Comparison of ENCODE assay signal across 22 cellular contexts in the genomic region with DNA sequence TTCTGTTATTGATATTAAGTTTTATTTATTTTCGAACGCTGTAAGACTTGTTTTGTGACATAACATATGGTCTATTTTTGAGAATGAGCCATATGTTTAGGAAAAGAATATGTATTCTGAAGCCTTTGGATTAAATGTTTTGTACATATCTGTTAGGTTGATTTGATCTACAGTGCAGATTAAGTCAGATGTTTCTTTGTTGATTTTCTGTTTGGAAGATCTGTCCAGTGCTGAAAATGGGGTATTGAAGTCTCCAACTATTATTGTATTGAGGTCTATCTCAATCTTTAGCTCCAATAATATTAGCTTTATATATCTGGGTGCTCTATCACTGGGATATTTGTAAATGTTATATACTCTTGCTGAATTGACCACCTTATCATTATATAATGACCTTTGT.
DNase-seq lines count a peak whose midpoint lies in the region; ATAC-seq, FAIRE-seq and TF ChIP-seq lines count a peak whose summit lies in the region.
"Had no signal": no experiment of that assay in that cellular context is flagged by ENCODE, and none has a peak within 500 bp of the region (broad histone marks: within the 10 kb centered on the region; RNA-seq: fewer than 3 reads in every experiment).

No MANE protein-coding gene starts in this region.

- no peak for FAIRE-seq in A549 (lab: Jason Lieb, UNC)
- FAIRE-seq: D721Med, G401.6, GM12891, GM19239 had no signal

- TF ChIP-seq CTCF in A549 (IDR thresholded peaks at IDR 0.05) (no peak), GM23338 (conservative IDR thresholded peaks at IDR 0.05; ENCODE audit: low read depth in 2 of 2) (no peak), HEK293 (tag by site-specific recombination; IDR thresholded peaks at IDR 0.05) (no peak)

- no peaks in the 10 kb centered on the region for H3K79me2 ChIP-seq in GM23338 (replicated peaks; ENCODE audit: insufficient read depth)
- H3K79me2 ChIP-seq in Karpas-422 (ENCODE audit: low read length): no peaks in the 10 kb centered on the region

- H3K9me3 Mint-ChIP-seq in GM23338: peaks cover 24% of the 10 kb centered on the region

- H3K27me3 ChIP-seq in GM23338 (ENCODE audit: insufficient read depth) (no peaks in the 10 kb centered on the region), Karpas-422 (ENCODE audit: low read length) (no peaks in the 10 kb centered on the region), HAP-1 (ENCODE audit: low read depth) (no peaks in the 10 kb centered on the region)
- H3K27me3 ChIP-seq: BLaER1 treated with 17β-estradiol and CSF1 and Interleukin-3, amounts not matched to agents 10 nM and 100 nM had no signal

- H2AFZ ChIP-seq in GM23338: no peak overlapping the region
- H2AFZ ChIP-seq in Karpas-422 (ENCODE audit: low read length): no peak overlapping the region

- no peaks in the 10 kb centered on the region; the same call in 1 of the 2 replicates for H3K9me2 ChIP-seq in GM23338 (ENCODE audit: insufficient read depth)
- H3K9me2 ChIP-seq in Karpas-422 (replicated peaks; ENCODE audit: insufficient read depth, low read length): no peaks in the 10 kb centered on the region

- H3K27ac ChIP-seq in A549 (no peak overlapping the region), GM23338 (ENCODE audit: low read depth) (no peak overlapping the region), HEK293 (ENCODE audit: extremely low read depth, low read depth, low read length) (no peak overlapping the region), Karpas-422 (ENCODE audit: low read length) (no peak overlapping the region)
- H3K27ac ChIP-seq: BLaER1 treated with 17β-estradiol and CSF1 and Interleukin-3, amounts not matched to agents 10 nM and 100 nM; C4-2B had no signal

- H3K9ac ChIP-seq in Karpas-422 (ENCODE audit: low read length): no peak overlapping the region
- H3K9ac ChIP-seq: BLaER1 treated with 17β-estradiol and CSF1 and Interleukin-3, amounts not matched to agents 10 nM and 100 nM had no signal

- WGBS in A549 (ENCODE audit: missing lambda C conversion rate): 0% methylated on average over 2 of the region's 2 CpGs

- in situ Hi-C loops in HAP-1 (cut with MboI; ENCODE audit: low sequenced_read_pairs): no loop called here

- no peaks in the 10 kb centered on the region for H4K20me1 ChIP-seq in GM23338 (replicated peaks; ENCODE audit: insufficient read depth)
- H4K20me1 ChIP-seq in Karpas-422 (ENCODE audit: insufficient read depth, low read depth, low read length): no peaks in the 10 kb centered on the region
- H4K20me1 ChIP-seq: BLaER1 treated with 17β-estradiol and CSF1 and Interleukin-3, amounts not matched to agents 10 nM and 100 nM had no signal

- no peak overlapping the region for H3K4me3 Mint-ChIP-seq in GM23338
- H3K4me3 Mint-ChIP-seq: B cell; CD4-positive, alpha-beta T cell; CD8-positive, alpha-beta T cell had no signal

- H3K36me3 Mint-ChIP-seq in GM23338 (ENCODE audit: low read depth): no peaks in the 10 kb centered on the region; the same call in 1 of the 3 replicates
- H3K36me3 Mint-ChIP-seq: CD8-positive, alpha-beta T cell had no signal

- DNase-seq in A549 (ENCODE audit: low read depth in 1 of 2, low spot score in 1 of 2) (no peak), GM23338 (ENCODE audit: low spot score) (no peak), Karpas-422 (peak; percentile 5), T-helper 2 cell (no peak), HAP-1 (ENCODE audit: low spot score in 2 of 2) (no peak)
- DNase-seq in central memory CD4-positive, alpha-beta T cell: no peak
- DNase-seq: 8988T; AML-193; Caco-2; Calu3; CD4-positive, alpha-beta T cell; CD8-positive, alpha-beta T cell; DMS79 treated with DMSO at 0.1 percent for 48 hours; GF-D8 had no signal

- no peak for TF ChIP-seq POLR2A in A549 (IDR thresholded peaks at IDR 0.05; ENCODE audit: low read length)

- H3K4me1 ChIP-seq in A549 (no peaks in the 10 kb centered on the region), GM23338 (ENCODE audit: insufficient read depth) (no peaks in the 10 kb centered on the region), HEK293 (ENCODE audit: control insufficient read depth, insufficient read depth, low read length) (no peaks in the 10 kb centered on the region), Karpas-422 (ENCODE audit: low read length) (no peaks in the 10 kb centered on the region), HAP-1 (no peaks in the 10 kb centered on the region)
- H3K4me1 ChIP-seq: BLaER1 treated with 17β-estradiol and CSF1 and Interleukin-3, amounts not matched to agents 10 nM and 100 nM; Caco-2 had no signal

- H3K4me3 ChIP-seq in A549 (no peak overlapping the region), GM23338 (no peak overlapping the region), HEK293 (ENCODE audit: low read depth, low read length) (no peak overlapping the region), Karpas-422 (ENCODE audit: low read length) (no peak overlapping the region), HAP-1 (no peak overlapping the region)
- H3K4me3 ChIP-seq: BLaER1 treated with 17β-estradiol and CSF1 and Interleukin-3, amounts not matched to agents 10 nM and 100 nM had no signal

- H3K4me2 ChIP-seq in A549: no peak overlapping the region
- no peak overlapping the region for H3K4me2 ChIP-seq in GM23338
- H3K4me2 ChIP-seq in Karpas-422 (ENCODE audit: low read depth, low read length, poor library complexity, severe bottlenecking): no peak overlapping the region
- H3K4me2 ChIP-seq: BLaER1 treated with 17β-estradiol and CSF1 and Interleukin-3, amounts not matched to agents 10 nM and 100 nM had no signal

- no peak for TF ChIP-seq EP300 in A549 (IDR thresholded peaks at IDR 0.05)

- CTCF ChIA-PET in A549 (lab: Yijun Ruan, JAX): interaction anchor here (0.7 kb wide), 1 partner anchor 44 kb away, joined by 3 read pairs; no protein-coding TSS in a partner anchor
- CTCF ChIA-PET in HEK293 (lab: Yijun Ruan, JAX): no interaction called here

- no peak for TF ChIP-seq RAD21 in A549 (conservative IDR thresholded peaks at IDR 0.05 in 1 of 2, IDR thresholded peaks at IDR 0.05 in 1 of 2)

- H3K27ac Mint-ChIP-seq in GM23338: no peak overlapping the region
- H3K27ac Mint-ChIP-seq: B cell; CD4-positive, alpha-beta T cell; CD8-positive, alpha-beta T cell had no signal

- H3K27me3 Mint-ChIP-seq in GM23338 (ENCODE audit: insufficient read depth, low read depth, poor library complexity): no peaks in the 10 kb centered on the region
- H3K27me3 Mint-ChIP-seq: CD4-positive, alpha-beta T cell had no signal

- ATAC-seq in A549 (no peak), GM23338 (no peak)
- ATAC-seq: CD8-positive, alpha-beta T cell had no signal

- H3K9me3 ChIP-seq in A549: no peaks in the 10 kb centered on the region
- H3K9me3 ChIP-seq in HEK293 (ENCODE audit: control insufficient read depth, insufficient read depth, low read depth, low read length): no peaks in the 10 kb centered on the region
- no peaks in the 10 kb centered on the region; the same call in 1 of the 2 replicates for H3K9me3 ChIP-seq in Karpas-422 (ENCODE audit: low read length)
- H3K9me3 ChIP-seq in HAP-1: no peaks in the 10 kb centered on the region; the same call in 1 of the 2 replicates
- H3K9me3 ChIP-seq: Caco-2 had no signal

- H3K36me3 ChIP-seq in GM23338 (ENCODE audit: insufficient read depth): no peaks in the 10 kb centered on the region
- H3K36me3 ChIP-seq in HEK293 (ENCODE audit: control insufficient read depth in 2 of 2, insufficient read depth in 1 of 2, low read length in 2 of 2): no peaks in the 10 kb centered on the region
- no peaks in the 10 kb centered on the region for H3K36me3 ChIP-seq in Karpas-422 (ENCODE audit: insufficient read depth, low read length)
- H3K36me3 ChIP-seq in HAP-1 (replicated peaks): no peaks in the 10 kb centered on the region
- H3K36me3 ChIP-seq: BLaER1 treated with 17β-estradiol and CSF1 and Interleukin-3, amounts not matched to agents 10 nM and 100 nM had no signal

- H3K4me1 Mint-ChIP-seq in GM23338: peaks cover 3% of the 10 kb centered on the region; the same call in 1 of the 3 replicates
- H3K4me1 Mint-ChIP-seq: B cell had no signal

- H3F3A ChIP-seq in GM23338 (replicated peaks; ENCODE audit: low read depth): no peaks in the 10 kb centered on the region

- POLR2A ChIA-PET in A549 (lab: Yijun Ruan, JAX) (no interaction called here), HEK293 (lab: Yijun Ruan, JAX) (no interaction called here)

TF ChIP-seq in A549, 52 proteins besides CTCF, POLR2A, EP300 and RAD21 (continues in another document):
- no peak for TF ChIP-seq ZFP36 (IDR thresholded peaks at IDR 0.05; ENCODE audit: borderline replicate concordance, partially characterized antibody)

TF ChIP-seq in GM23338, 12 proteins besides CTCF, POLR2A, EP300 and RAD21 (continues in another document):
- TF ChIP-seq, protein P1, sequence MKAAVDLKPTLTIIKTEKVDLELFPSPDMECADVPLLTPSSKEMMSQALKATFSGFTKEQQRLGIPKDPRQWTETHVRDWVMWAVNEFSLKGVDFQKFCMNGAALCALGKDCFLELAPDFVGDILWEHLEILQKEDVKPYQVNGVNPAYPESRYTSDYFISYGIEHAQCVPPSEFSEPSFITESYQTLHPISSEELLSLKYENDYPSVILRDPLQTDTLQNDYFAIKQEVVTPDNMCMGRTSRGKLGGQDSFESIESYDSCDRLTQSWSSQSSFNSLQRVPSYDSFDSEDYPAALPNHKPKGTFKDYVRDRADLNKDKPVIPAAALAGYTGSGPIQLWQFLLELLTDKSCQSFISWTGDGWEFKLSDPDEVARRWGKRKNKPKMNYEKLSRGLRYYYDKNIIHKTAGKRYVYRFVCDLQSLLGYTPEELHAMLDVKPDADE (IDR thresholded peaks at IDR 0.05): no peak
